In the genomic region with DNA sequence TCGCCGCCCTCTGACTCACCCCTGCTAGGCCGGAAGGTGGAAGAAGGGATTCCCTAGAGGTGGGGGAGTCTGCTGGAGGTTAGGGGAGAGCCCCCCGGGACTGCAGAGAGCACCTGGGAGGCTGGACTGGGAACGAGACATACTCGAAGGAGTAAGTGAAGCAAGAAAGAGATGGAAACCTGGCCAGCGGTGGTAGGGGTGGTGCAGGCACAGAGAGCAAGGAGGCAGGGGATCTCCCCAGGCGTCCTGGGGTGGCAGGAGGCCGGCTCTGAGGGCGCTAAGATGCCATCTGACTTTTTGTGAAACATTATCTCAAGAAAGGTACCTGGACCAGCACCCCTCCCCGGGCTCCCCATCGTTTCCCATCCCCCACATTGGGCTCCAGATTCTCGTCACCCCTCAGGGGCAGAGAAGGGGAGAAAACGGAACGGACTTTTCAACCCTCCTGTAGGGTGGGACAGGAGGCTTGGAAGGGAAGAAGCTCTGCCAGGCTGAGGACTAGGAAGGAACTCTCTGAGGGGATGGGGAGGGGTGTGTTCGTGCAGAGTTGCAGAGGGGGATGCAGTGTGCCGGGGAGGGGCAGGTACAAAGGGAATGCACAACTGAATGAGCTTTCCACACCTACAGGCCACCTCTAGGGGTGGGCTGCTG, we compare ENCODE assay signal across 1 cellular context.
TF ChIP-seq lines count a peak whose summit lies in the region.

No MANE protein-coding gene starts in this region.

TF ChIP-seq in SK-N-SH, 30 proteins besides CTCF, POLR2A, EP300 and RAD21:
- TF ChIP-seq RCOR1 (IDR thresholded peaks at IDR 0.05; ENCODE audit: low read length): no peak
- no peak for TF ChIP-seq ELF1 (IDR thresholded peaks at IDR 0.05)
